In the genomic region with DNA sequence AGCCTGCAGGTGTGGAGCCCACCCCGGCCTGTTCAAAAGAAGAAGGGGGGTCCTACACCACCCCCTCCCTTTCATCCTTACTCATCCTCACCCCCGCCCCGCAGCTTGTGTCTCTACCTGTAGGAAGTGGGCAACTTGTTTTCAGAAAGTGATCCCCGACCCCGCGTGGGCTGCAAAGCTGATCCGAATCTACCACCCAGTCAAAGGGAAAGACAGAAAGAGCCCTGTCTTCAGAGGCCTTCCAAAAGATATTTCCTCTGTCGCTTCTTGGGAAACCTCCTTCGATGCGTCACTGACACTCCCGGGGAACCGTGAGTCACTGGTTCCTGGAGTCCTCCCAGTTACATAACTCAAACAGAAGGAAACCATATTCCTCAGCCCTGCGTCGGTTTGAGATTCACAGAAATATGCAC, we compare ENCODE assay signal across 9 cellular contexts. TPM values are rescaled to one million over a fixed set of nuclear protein-coding genes. Genes with fewer than 3 reads are reported as not detected.
DNase-seq lines count a peak whose midpoint lies in the region; ATAC-seq and TF ChIP-seq lines count a peak whose summit lies in the region.
"Not testable (repeated sequence)": the region's sequence is repeated elsewhere in the genome, so short reads cannot be mapped to it uniquely, and the experiment has no call there.
"Had no signal": no experiment of that assay in that cellular context is flagged by ENCODE, and none has a peak within 500 bp of the region (broad histone marks: within the 10 kb centered on the region; RNA-seq: fewer than 3 reads in every experiment).

No MANE protein-coding gene starts in this region.

- not testable (repeated sequence) for H3K27me3 ChIP-seq in dorsolateral prefrontal cortex

- H3K27ac Mint-ChIP-seq in T-cell = not testable (repeated sequence)

- intact Hi-C loops in dorsolateral prefrontal cortex (cut with DNase I) = not testable (repeated sequence)

- DNase-seq in Ammon's horn (ENCODE audit: low spot score) (peak; percentile 7), KBM-7 (peak; percentile 56), T-cell (peak in 3 of 34 experiments; percentile 3 to 17 (median 8)), dorsolateral prefrontal cortex (peak in 7 of 10 donors; percentile 32 to 80 (median 63)), iris pigment epithelial cell (ENCODE audit: low read depth) (peak; percentile 84), pulmonary artery endothelial cell (ENCODE audit: low read depth, low spot score) (peak; percentile 4)
- DNase-seq in activated naive CD4-positive, alpha-beta T cell treated with Interleukin-2 at 50 U/mL for 16 hours = peak; percentile 47
- peak; percentile 9 to 64 for DNase-seq in stimulated activated CD8-positive, alpha-beta memory T cell treated with anti-CD3 and anti-CD28 coated beads, Interleukin-7, amount 100 ng/mL, for 48 hours (ENCODE audit: extremely low read depth in 1 of 2, low read depth in 1 of 2)

- H3K27ac ChIP-seq in dorsolateral prefrontal cortex = peak overlapping the region in 30 of 59 donors; percentile 23 to 81 (median 60)

- in situ Hi-C loops in KBM-7 (cut with MboI; ENCODE audit: low pct_unique_long_range_greater_than_20kb, low sequenced_read_pairs) = not testable (repeated sequence)

- not testable (repeated sequence) for H3K36me3 Mint-ChIP-seq in T-cell

- peak; percentile 43 to 57 (median 55) for ATAC-seq in T-cell (replicated peaks in 1 of 4)

- POLR2A ChIA-PET in T-cell (lab: Charles Lee) = not testable (repeated sequence)

- CTCF ChIA-PET in T-cell (lab: Charles Lee) = not testable (repeated sequence)

- H3K4me3 Mint-ChIP-seq in T-cell = peak overlapping the region in 2 of 3 donors; percentile 4 to 53

- H3K27me3 Mint-ChIP-seq in T-cell = not testable (repeated sequence)

- peaks cover 10 to 13% (median 12%) of the 10 kb centered on the region in 3 donors for H3K4me1 Mint-ChIP-seq in T-cell

- H3K9me3 Mint-ChIP-seq in T-cell = not testable (repeated sequence)

- TF ChIP-seq CTCF in dorsolateral prefrontal cortex (IDR thresholded peaks at IDR 0.05 in 54 of 56, conservative IDR thresholded peaks at IDR 0.05 in 2 of 56; ENCODE audit: low read depth in 1 of 56, partially characterized antibody in 56 of 56) = not testable (repeated sequence)

- H3K4me3 ChIP-seq in dorsolateral prefrontal cortex = not testable (repeated sequence)

RNA-seq across cellular contexts. Expression of a gene that starts 24.3 kb away (rescaled TPM):
- total RNA-seq in T-cell = 1 to 10 TPM; 1.3 to 3.2 (median 2.2) TPM
- total RNA-seq in dorsolateral prefrontal cortex = 1 to 10 TPM in 52 of 120 experiments, under 1 TPM in 64, not detected in 4; 0.11 to 4.1 (median 0.91) TPM
- not detected in 2 replicates for total RNA-seq in pulmonary artery endothelial cell
- total RNA-seq: dermis blood vessel endothelial cell had no signal

RNA-seq across cellular contexts. Expression of a gene that starts 43.3 kb away (rescaled TPM):
- total RNA-seq in T-cell = under 1 TPM; 0.13 to 0.47 (median 0.16) TPM
- 1 to 10 TPM in 42 of 120 experiments, under 1 TPM in 78; 0.23 to 2.0 (median 0.85) TPM for total RNA-seq in dorsolateral prefrontal cortex
- 0.18 and 0.20 TPM in 2 replicates for total RNA-seq in pulmonary artery endothelial cell
